ENCODE assay signal across 1 cellular context in the genomic region with DNA sequence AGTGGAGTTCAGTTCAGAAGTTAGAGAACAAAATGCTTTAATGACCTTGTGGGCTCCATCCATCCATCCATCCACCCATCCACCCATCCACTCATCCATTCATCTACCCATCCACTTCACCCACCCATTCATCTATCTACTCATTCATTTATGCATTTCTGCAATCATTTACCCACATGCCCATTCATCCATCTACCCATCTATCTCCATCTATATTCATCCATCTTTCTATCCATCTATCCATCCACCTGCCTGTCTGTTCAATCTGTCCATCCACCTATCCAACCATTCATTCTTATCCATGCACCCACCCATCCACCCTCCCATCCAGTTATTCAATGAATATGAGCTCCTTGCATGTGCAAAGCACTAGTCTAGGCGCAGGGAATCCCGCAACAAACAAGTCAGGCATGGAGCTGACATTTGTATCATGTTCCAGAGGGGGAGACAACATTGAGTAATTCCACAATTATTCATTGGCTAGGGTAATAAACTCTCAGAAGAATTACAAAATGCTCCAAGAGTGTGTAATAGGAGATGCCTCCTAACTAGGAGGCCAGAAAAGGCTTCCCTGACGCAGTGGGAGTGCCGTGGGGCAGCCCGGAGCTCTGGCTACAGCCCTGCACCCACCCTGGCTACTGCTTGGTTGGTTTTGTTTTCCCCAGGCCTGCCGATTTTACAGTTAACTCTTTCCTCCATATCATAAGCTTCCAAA.
TF ChIP-seq lines count a peak whose summit lies in the region.

No MANE protein-coding gene starts in this region.

TF ChIP-seq in HEK293, 187 proteins besides CTCF, POLR2A, EP300 and RAD21 (continued from another document and continues in another):
- TF ChIP-seq, protein P1, sequence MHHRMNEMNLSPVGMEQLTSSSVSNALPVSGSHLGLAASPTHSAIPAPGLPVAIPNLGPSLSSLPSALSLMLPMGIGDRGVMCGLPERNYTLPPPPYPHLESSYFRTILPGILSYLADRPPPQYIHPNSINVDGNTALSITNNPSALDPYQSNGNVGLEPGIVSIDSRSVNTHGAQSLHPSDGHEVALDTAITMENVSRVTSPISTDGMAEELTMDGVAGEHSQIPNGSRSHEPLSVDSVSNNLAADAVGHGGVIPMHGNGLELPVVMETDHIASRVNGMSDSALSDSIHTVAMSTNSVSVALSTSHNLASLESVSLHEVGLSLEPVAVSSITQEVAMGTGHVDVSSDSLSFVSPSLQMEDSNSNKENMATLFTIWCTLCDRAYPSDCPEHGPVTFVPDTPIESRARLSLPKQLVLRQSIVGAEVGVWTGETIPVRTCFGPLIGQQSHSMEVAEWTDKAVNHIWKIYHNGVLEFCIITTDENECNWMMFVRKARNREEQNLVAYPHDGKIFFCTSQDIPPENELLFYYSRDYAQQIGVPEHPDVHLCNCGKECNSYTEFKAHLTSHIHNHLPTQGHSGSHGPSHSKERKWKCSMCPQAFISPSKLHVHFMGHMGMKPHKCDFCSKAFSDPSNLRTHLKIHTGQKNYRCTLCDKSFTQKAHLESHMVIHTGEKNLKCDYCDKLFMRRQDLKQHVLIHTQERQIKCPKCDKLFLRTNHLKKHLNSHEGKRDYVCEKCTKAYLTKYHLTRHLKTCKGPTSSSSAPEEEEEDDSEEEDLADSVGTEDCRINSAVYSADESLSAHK (tag by site-specific recombination; IDR thresholded peaks at IDR 0.05) = no peak
- TF ChIP-seq ZFP3 (tag by site-specific recombination; IDR thresholded peaks at IDR 0.05; ENCODE audit: low read depth) = no peak
- no peak for TF ChIP-seq ZNF350 (tag by site-specific recombination; IDR thresholded peaks at IDR 0.05)
- TF ChIP-seq, protein P2, sequence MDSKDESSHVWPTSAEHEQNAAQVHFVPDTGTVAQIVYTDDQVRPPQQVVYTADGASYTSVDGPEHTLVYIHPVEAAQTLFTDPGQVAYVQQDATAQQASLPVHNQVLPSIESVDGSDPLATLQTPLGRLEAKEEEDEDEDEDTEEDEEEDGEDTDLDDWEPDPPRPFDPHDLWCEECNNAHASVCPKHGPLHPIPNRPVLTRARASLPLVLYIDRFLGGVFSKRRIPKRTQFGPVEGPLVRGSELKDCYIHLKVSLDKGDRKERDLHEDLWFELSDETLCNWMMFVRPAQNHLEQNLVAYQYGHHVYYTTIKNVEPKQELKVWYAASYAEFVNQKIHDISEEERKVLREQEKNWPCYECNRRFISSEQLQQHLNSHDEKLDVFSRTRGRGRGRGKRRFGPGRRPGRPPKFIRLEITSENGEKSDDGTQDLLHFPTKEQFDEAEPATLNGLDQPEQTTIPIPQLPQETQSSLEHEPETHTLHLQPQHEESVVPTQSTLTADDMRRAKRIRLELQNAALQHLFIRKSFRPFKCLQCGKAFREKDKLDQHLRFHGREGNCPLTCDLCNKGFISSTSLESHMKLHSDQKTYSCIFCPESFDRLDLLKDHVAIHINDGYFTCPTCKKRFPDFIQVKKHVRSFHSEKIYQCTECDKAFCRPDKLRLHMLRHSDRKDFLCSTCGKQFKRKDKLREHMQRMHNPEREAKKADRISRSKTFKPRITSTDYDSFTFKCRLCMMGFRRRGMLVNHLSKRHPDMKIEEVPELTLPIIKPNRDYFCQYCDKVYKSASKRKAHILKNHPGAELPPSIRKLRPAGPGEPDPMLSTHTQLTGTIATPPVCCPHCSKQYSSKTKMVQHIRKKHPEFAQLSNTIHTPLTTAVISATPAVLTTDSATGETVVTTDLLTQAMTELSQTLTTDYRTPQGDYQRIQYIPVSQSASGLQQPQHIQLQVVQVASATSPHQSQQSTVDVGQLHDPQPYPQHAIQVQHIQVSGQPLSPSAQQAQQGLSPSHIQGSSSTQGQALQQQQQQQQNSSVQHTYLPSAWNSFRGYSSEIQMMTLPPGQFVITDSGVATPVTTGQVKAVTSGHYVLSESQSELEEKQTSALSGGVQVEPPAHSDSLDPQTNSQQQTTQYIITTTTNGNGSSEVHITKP (tag by site-specific recombination; IDR thresholded peaks at IDR 0.05) = peak; percentile 80
- TF ChIP-seq, protein P3, sequence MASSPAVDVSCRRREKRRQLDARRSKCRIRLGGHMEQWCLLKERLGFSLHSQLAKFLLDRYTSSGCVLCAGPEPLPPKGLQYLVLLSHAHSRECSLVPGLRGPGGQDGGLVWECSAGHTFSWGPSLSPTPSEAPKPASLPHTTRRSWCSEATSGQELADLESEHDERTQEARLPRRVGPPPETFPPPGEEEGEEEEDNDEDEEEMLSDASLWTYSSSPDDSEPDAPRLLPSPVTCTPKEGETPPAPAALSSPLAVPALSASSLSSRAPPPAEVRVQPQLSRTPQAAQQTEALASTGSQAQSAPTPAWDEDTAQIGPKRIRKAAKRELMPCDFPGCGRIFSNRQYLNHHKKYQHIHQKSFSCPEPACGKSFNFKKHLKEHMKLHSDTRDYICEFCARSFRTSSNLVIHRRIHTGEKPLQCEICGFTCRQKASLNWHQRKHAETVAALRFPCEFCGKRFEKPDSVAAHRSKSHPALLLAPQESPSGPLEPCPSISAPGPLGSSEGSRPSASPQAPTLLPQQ (tag by site-specific recombination; IDR thresholded peaks at IDR 0.05) = 0 out of 2 replicates have a peak, but pooled peaks have one; percentile 23
- TF ChIP-seq, protein P4, sequence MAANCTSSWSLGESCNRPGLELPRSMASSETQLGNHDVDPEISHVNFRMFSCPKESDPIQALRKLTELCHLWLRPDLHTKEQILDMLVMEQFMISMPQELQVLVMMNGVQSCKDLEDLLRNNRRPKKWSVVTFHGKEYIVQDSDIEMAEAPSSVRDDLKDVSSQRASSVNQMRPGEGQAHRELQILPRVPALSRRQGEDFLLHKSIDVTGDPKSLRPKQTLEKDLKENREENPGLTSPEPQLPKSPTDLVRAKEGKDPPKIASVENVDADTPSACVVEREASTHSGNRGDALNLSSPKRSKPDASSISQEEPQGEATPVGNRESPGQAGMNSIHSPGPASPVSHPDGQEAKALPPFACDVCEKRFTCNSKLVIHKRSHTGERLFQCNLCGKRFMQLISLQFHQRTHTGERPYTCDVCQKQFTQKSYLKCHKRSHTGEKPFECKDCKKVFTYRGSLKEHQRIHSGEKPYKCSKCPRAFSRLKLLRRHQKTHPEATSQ (tag by site-specific recombination; IDR thresholded peaks at IDR 0.05) = no peak
- TF ChIP-seq YY2 (tag by site-specific recombination; IDR thresholded peaks at IDR 0.05) = no peak
- peak; percentile 47 for TF ChIP-seq OSR2 (tag by site-specific recombination; IDR thresholded peaks at IDR 0.05)
- peak; percentile 33 for TF ChIP-seq ZBTB20 (tag by site-specific recombination; IDR thresholded peaks at IDR 0.05)
- no peak for TF ChIP-seq IKZF3 (tag by site-specific recombination; IDR thresholded peaks at IDR 0.05)
- TF ChIP-seq, protein P5, sequence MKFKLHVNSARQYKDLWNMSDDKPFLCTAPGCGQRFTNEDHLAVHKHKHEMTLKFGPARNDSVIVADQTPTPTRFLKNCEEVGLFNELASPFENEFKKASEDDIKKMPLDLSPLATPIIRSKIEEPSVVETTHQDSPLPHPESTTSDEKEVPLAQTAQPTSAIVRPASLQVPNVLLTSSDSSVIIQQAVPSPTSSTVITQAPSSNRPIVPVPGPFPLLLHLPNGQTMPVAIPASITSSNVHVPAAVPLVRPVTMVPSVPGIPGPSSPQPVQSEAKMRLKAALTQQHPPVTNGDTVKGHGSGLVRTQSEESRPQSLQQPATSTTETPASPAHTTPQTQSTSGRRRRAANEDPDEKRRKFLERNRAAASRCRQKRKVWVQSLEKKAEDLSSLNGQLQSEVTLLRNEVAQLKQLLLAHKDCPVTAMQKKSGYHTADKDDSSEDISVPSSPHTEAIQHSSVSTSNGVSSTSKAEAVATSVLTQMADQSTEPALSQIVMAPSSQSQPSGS (tag by site-specific recombination; IDR thresholded peaks at IDR 0.05; ENCODE audit: low read depth) = no peak
- no peak for TF ChIP-seq GLIS2 (tag by site-specific recombination; IDR thresholded peaks at IDR 0.05)
- TF ChIP-seq FEZF1 (tag by site-specific recombination; IDR thresholded peaks at IDR 0.05) = peak; percentile 43
- TF ChIP-seq SP3 (tag by site-specific recombination; IDR thresholded peaks at IDR 0.05) = no peak
- TF ChIP-seq HOXD13 (CRISPR knock-in tag; IDR thresholded peaks at IDR 0.05; ENCODE audit: borderline replicate concordance) = no peak
- TF ChIP-seq TRIM28 (IDR thresholded peaks at IDR 0.05; ENCODE audit: borderline replicate concordance, low read length) = 0 out of 2 replicates have a peak, but pooled peaks have one; percentile 37
- no peak for TF ChIP-seq ZBTB21 (tag by site-specific recombination; IDR thresholded peaks at IDR 0.05)
- no peak for TF ChIP-seq ZBTB8A (tag by site-specific recombination; IDR thresholded peaks at IDR 0.05)
- no peak for TF ChIP-seq ZNF416 (tag by site-specific recombination; IDR thresholded peaks at IDR 0.05)
- peak; percentile 35; the same call in 1 of the 2 replicates for TF ChIP-seq ZEB2 (tag by site-specific recombination; IDR thresholded peaks at IDR 0.05)
- TF ChIP-seq, protein P6, sequence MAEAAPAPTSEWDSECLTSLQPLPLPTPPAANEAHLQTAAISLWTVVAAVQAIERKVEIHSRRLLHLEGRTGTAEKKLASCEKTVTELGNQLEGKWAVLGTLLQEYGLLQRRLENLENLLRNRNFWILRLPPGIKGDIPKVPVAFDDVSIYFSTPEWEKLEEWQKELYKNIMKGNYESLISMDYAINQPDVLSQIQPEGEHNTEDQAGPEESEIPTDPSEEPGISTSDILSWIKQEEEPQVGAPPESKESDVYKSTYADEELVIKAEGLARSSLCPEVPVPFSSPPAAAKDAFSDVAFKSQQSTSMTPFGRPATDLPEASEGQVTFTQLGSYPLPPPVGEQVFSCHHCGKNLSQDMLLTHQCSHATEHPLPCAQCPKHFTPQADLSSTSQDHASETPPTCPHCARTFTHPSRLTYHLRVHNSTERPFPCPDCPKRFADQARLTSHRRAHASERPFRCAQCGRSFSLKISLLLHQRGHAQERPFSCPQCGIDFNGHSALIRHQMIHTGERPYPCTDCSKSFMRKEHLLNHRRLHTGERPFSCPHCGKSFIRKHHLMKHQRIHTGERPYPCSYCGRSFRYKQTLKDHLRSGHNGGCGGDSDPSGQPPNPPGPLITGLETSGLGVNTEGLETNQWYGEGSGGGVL (tag by site-specific recombination; IDR thresholded peaks at IDR 0.05) = 0 out of 2 replicates have a peak, but pooled peaks have one; percentile 10
- no peak for TF ChIP-seq OVOL3 (tag by site-specific recombination; IDR thresholded peaks at IDR 0.05)
- no peak for TF ChIP-seq ZNF658 (tag by site-specific recombination; IDR thresholded peaks at IDR 0.05)
- peak; percentile 43; the same call in 1 of the 2 replicates for TF ChIP-seq ZIC2 (tag by site-specific recombination; IDR thresholded peaks at IDR 0.05)
- TF ChIP-seq, protein P7, sequence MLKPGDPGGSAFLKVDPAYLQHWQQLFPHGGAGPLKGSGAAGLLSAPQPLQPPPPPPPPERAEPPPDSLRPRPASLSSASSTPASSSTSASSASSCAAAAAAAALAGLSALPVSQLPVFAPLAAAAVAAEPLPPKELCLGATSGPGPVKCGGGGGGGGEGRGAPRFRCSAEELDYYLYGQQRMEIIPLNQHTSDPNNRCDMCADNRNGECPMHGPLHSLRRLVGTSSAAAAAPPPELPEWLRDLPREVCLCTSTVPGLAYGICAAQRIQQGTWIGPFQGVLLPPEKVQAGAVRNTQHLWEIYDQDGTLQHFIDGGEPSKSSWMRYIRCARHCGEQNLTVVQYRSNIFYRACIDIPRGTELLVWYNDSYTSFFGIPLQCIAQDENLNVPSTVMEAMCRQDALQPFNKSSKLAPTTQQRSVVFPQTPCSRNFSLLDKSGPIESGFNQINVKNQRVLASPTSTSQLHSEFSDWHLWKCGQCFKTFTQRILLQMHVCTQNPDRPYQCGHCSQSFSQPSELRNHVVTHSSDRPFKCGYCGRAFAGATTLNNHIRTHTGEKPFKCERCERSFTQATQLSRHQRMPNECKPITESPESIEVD (tag by site-specific recombination; IDR thresholded peaks at IDR 0.05) = peak; percentile 85
- TF ChIP-seq, protein P8, sequence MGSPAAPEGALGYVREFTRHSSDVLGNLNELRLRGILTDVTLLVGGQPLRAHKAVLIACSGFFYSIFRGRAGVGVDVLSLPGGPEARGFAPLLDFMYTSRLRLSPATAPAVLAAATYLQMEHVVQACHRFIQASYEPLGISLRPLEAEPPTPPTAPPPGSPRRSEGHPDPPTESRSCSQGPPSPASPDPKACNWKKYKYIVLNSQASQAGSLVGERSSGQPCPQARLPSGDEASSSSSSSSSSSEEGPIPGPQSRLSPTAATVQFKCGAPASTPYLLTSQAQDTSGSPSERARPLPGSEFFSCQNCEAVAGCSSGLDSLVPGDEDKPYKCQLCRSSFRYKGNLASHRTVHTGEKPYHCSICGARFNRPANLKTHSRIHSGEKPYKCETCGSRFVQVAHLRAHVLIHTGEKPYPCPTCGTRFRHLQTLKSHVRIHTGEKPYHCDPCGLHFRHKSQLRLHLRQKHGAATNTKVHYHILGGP (tag by site-specific recombination; IDR thresholded peaks at IDR 0.05) = no peak
- TF ChIP-seq ZNF664 (tag by site-specific recombination; IDR thresholded peaks at IDR 0.05) = no peak
- no peak for TF ChIP-seq ZFP41 (tag by site-specific recombination; IDR thresholded peaks at IDR 0.05; ENCODE audit: borderline replicate concordance)
- TF ChIP-seq ZNF37A (tag by site-specific recombination; IDR thresholded peaks at IDR 0.05) = no peak
- TF ChIP-seq ZNF555 (tag by site-specific recombination; conservative IDR thresholded peaks at IDR 0.05) = no peak
- no peak for TF ChIP-seq ZNF626 (tag by site-specific recombination; IDR thresholded peaks at IDR 0.05)
- no peak for TF ChIP-seq MEIS1 (CRISPR knock-in tag; IDR thresholded peaks at IDR 0.05; ENCODE audit: borderline replicate concordance)
- no peak for TF ChIP-seq SCRT2 (tag by site-specific recombination; IDR thresholded peaks at IDR 0.05)
- TF ChIP-seq ZNF366 (tag by site-specific recombination; conservative IDR thresholded peaks at IDR 0.05) = peak; percentile 93
- TF ChIP-seq ZNF785 (tag by site-specific recombination; IDR thresholded peaks at IDR 0.05) = no peak
- TF ChIP-seq ZNF354C (tag by site-specific recombination; IDR thresholded peaks at IDR 0.05; ENCODE audit: borderline replicate concordance, low read depth) = no peak
- TF ChIP-seq ZBTB17 (tag by site-specific recombination; IDR thresholded peaks at IDR 0.05) = peak; percentile 37; the same call in 1 of the 2 replicates
- no peak for TF ChIP-seq ZNF169 (tag by site-specific recombination; IDR thresholded peaks at IDR 0.05)
- TF ChIP-seq ZBTB1 (tag by site-specific recombination; IDR thresholded peaks at IDR 0.05) = no peak
- TF ChIP-seq, protein P9, sequence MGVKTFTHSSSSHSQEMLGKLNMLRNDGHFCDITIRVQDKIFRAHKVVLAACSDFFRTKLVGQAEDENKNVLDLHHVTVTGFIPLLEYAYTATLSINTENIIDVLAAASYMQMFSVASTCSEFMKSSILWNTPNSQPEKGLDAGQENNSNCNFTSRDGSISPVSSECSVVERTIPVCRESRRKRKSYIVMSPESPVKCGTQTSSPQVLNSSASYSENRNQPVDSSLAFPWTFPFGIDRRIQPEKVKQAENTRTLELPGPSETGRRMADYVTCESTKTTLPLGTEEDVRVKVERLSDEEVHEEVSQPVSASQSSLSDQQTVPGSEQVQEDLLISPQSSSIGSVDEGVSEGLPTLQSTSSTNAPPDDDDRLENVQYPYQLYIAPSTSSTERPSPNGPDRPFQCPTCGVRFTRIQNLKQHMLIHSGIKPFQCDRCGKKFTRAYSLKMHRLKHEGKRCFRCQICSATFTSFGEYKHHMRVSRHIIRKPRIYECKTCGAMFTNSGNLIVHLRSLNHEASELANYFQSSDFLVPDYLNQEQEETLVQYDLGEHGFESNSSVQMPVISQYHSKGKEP (tag by site-specific recombination; IDR thresholded peaks at IDR 0.05) = peak; percentile 32; the same call in 1 of the 2 replicates
